25 cellular contexts compared by ENCODE assay signal in genomic region chr1:173222149-173223030, GRCh38. TPM values are rescaled to one million over a fixed set of nuclear protein-coding genes. Genes with fewer than 3 reads are reported as not detected.
A peak's percentile ranks its signal among the peaks of the same experiment; 100 is the strongest.
DNase-seq lines count a peak whose midpoint lies in the region; ATAC-seq, FAIRE-seq and TF ChIP-seq lines count a peak whose summit lies in the region.
"Had no signal": no experiment of that assay in that cellular context is flagged by ENCODE, and none has a peak within 500 bp of the region (broad histone marks: within the 10 kb centered on the region; RNA-seq: fewer than 3 reads in every experiment).

No MANE protein-coding gene starts in this region.

- H3K27me3 ChIP-seq in vagina = no peaks in the 10 kb centered on the region
- H3K27me3 ChIP-seq: BLaER1 treated with 17β-estradiol and CSF1 and Interleukin-3, amounts not matched to agents 10 nM and 100 nM; gastroesophageal sphincter; uterus had no signal

- no peak for DNase-seq in activated T-cell treated with anti-CD3 and anti-CD28 coated beads, Interleukin-2, amount 50 U/mL, for 72 hours
- no peak for DNase-seq in activated T-cell treated with anti-CD3 and anti-CD28 coated beads, Interleukin-2, amount 50 U/mL, for 1 hour
- DNase-seq in GM19239 (ENCODE audit: insufficient read length, low spot score) (no peak), vagina (ENCODE audit: extremely low spot score in 2 of 2) (no peak), type B pancreatic cell (ENCODE audit: extremely low spot score, unreplicated experiment) (no peak), ureter (ENCODE audit: low spot score) (no peak)
- DNase-seq in activated T-helper 1 cell treated with anti-CD3 and anti-CD28 coated beads, Interleukin-12 subunit alpha, Interleukin-12 subunit beta, Interleukin-2, Interleukin-4 antibody, amounts not matched to agents 30 ng/mL and 10 ng/mL and 1 ng/mL, durations not matched to agents 14 hours and 24 hours and 36 hours (ENCODE audit: low spot score) = no peak
- DNase-seq in stimulated activated naive CD8-positive, alpha-beta T cell treated with anti-CD3 and anti-CD28 coated beads, Interleukin-15, amount 100 ng/mL, for 72 hours = peak; percentile 13 to 49
- DNase-seq: ACHN; activated CD4-positive, alpha-beta T cell treated with anti-CD3 and anti-CD28 coated beads for 48 hours; Calu3; effector memory CD4-positive, alpha-beta T cell; HCEC 1CT; islet precursor cell; lower lobe of right lung; NCI-H69; occipital lobe; stimulated activated CD4-positive, alpha-beta T cell treated with anti-CD3 and anti-CD28 coated beads, Interleukin-4, amount 100 ng/mL, for 24 hours; uterus had no signal

- H3K36me3 ChIP-seq in vagina = no peaks in the 10 kb centered on the region
- H3K36me3 ChIP-seq: BLaER1 treated with 17β-estradiol and CSF1 and Interleukin-3, amounts not matched to agents 10 nM and 100 nM; gastroesophageal sphincter; lower lobe of right lung; uterus had no signal

- peaks cover 0 to 4% of the 10 kb centered on the region in 2 donors for H3K9me3 Mint-ChIP-seq in activated T-cell treated with anti-CD3 and anti-CD28 coated beads, Interleukin-2, amount 50 U/mL, for 72 hours
- H3K9me3 Mint-ChIP-seq in activated T-helper 1 cell treated with anti-CD3 and anti-CD28 coated beads, Interleukin-12 subunit alpha, Interleukin-12 subunit beta, Interleukin-2, Interleukin-4 antibody, amounts not matched to agents 30 ng/mL and 10 ng/mL and 1 ng/mL, durations not matched to agents 14 hours and 24 hours and 36 hours = no peaks in the 10 kb centered on the region
- H3K9me3 Mint-ChIP-seq in stimulated activated naive CD8-positive, alpha-beta T cell treated with anti-CD3 and anti-CD28 coated beads, Interleukin-15, amount 100 ng/mL, for 72 hours = no peaks in the 10 kb centered on the region
- H3K9me3 Mint-ChIP-seq in type B pancreatic cell = no peaks in the 10 kb centered on the region

- no peak overlapping the region for H3K27ac Mint-ChIP-seq in activated T-cell treated with anti-CD3 and anti-CD28 coated beads, Interleukin-2, amount 50 U/mL, for 72 hours
- peak overlapping the region; percentile 8 for H3K27ac Mint-ChIP-seq in activated T-helper 1 cell treated with anti-CD3 and anti-CD28 coated beads, Interleukin-12 subunit alpha, Interleukin-12 subunit beta, Interleukin-2, Interleukin-4 antibody, amounts not matched to agents 30 ng/mL and 10 ng/mL and 1 ng/mL, durations not matched to agents 14 hours and 24 hours and 36 hours
- H3K27ac Mint-ChIP-seq in stimulated activated naive CD8-positive, alpha-beta T cell treated with anti-CD3 and anti-CD28 coated beads, Interleukin-15, amount 100 ng/mL, for 72 hours = peak overlapping the region in 1 of 2 donors; percentile 62
- no peak overlapping the region for H3K27ac Mint-ChIP-seq in type B pancreatic cell
- H3K27ac Mint-ChIP-seq: activated naive CD8-positive, alpha-beta T cell had no signal

- H3K4me3 ChIP-seq in vagina = no peak overlapping the region
- H3K4me3 ChIP-seq: BLaER1 treated with 17β-estradiol and CSF1 and Interleukin-3, amounts not matched to agents 10 nM and 100 nM; gastroesophageal sphincter; lower lobe of right lung; uterus had no signal

- peak; percentile 74 to 79 for ATAC-seq in activated T-cell treated with anti-CD3 and anti-CD28 coated beads, Interleukin-2, amount 50 U/mL, for 72 hours (replicated peaks in 1 of 2)
- ATAC-seq in stimulated activated naive CD8-positive, alpha-beta T cell treated with anti-CD3 and anti-CD28 coated beads, Interleukin-15, amount 100 ng/mL, for 72 hours = peak; percentile 93
- ATAC-seq: esophagus mucosa, gastroesophageal sphincter, lower lobe of right lung, Right ventricle myocardium inferior had no signal

- H3K9me3 ChIP-seq in vagina = no peaks in the 10 kb centered on the region
- H3K9me3 ChIP-seq: lower lobe of right lung, uterus had no signal

- TF ChIP-seq CTCF in vagina (IDR thresholded peaks at IDR 0.05) (no peak), type B pancreatic cell (conservative IDR thresholded peaks at IDR 0.05) (no peak)

- H3K36me3 Mint-ChIP-seq in activated T-cell treated with anti-CD3 and anti-CD28 coated beads, Interleukin-2, amount 50 U/mL, for 72 hours (ENCODE audit: insufficient read depth in 2 of 2) = no peaks in the 10 kb centered on the region
- no peaks in the 10 kb centered on the region for H3K36me3 Mint-ChIP-seq in activated T-helper 1 cell treated with anti-CD3 and anti-CD28 coated beads, Interleukin-12 subunit alpha, Interleukin-12 subunit beta, Interleukin-2, Interleukin-4 antibody, amounts not matched to agents 30 ng/mL and 10 ng/mL and 1 ng/mL, durations not matched to agents 14 hours and 24 hours and 36 hours (ENCODE audit: low read depth)
- no peaks in the 10 kb centered on the region for H3K36me3 Mint-ChIP-seq in type B pancreatic cell

- no peaks in the 10 kb centered on the region for H3K4me1 ChIP-seq in vagina
- H3K4me1 ChIP-seq: gastroesophageal sphincter, lower lobe of right lung, uterus had no signal

- H3K4me3 Mint-ChIP-seq in activated T-cell treated with anti-CD3 and anti-CD28 coated beads, Interleukin-2, amount 50 U/mL, for 72 hours = no peak overlapping the region
- H3K4me3 Mint-ChIP-seq in activated T-helper 1 cell treated with anti-CD3 and anti-CD28 coated beads, Interleukin-12 subunit alpha, Interleukin-12 subunit beta, Interleukin-2, Interleukin-4 antibody, amounts not matched to agents 30 ng/mL and 10 ng/mL and 1 ng/mL, durations not matched to agents 14 hours and 24 hours and 36 hours = no peak overlapping the region
- peak overlapping the region in 1 of 2 donors; percentile 38 for H3K4me3 Mint-ChIP-seq in stimulated activated naive CD8-positive, alpha-beta T cell treated with anti-CD3 and anti-CD28 coated beads, Interleukin-15, amount 100 ng/mL, for 72 hours
- no peak overlapping the region for H3K4me3 Mint-ChIP-seq in type B pancreatic cell
- H3K4me3 Mint-ChIP-seq: activated naive CD8-positive, alpha-beta T cell had no signal

- H3K27ac ChIP-seq in vagina = no peak overlapping the region
- H3K27ac ChIP-seq: BLaER1 treated with 17β-estradiol and CSF1 and Interleukin-3, amounts not matched to agents 10 nM and 100 nM; gastroesophageal sphincter; lower lobe of right lung; uterus had no signal

- FAIRE-seq in GM19239 (lab: Jason Lieb, UNC) = peak; percentile 57
- FAIRE-seq: TTC549 had no signal

- H3K27me3 Mint-ChIP-seq in activated T-cell treated with anti-CD3 and anti-CD28 coated beads, Interleukin-2, amount 50 U/mL, for 72 hours (ENCODE audit: low read depth) = peaks cover 11% of the 10 kb centered on the region
- peaks cover 8% of the 10 kb centered on the region for H3K27me3 Mint-ChIP-seq in activated T-helper 1 cell treated with anti-CD3 and anti-CD28 coated beads, Interleukin-12 subunit alpha, Interleukin-12 subunit beta, Interleukin-2, Interleukin-4 antibody, amounts not matched to agents 30 ng/mL and 10 ng/mL and 1 ng/mL, durations not matched to agents 14 hours and 24 hours and 36 hours (ENCODE audit: insufficient read depth)
- H3K27me3 Mint-ChIP-seq in stimulated activated naive CD8-positive, alpha-beta T cell treated with anti-CD3 and anti-CD28 coated beads, Interleukin-15, amount 100 ng/mL, for 72 hours = no peaks in the 10 kb centered on the region
- no peaks in the 10 kb centered on the region for H3K27me3 Mint-ChIP-seq in type B pancreatic cell
- H3K27me3 Mint-ChIP-seq: activated naive CD8-positive, alpha-beta T cell had no signal

- intact Hi-C loops in activated T-helper 1 cell treated with anti-CD3 and anti-CD28 coated beads, Interleukin-12 subunit alpha, Interleukin-12 subunit beta, Interleukin-2, Interleukin-4 antibody, amounts not matched to agents 30 ng/mL and 10 ng/mL and 1 ng/mL, durations not matched to agents 14 hours and 24 hours and 36 hours (cut with micrococcal nuclease) = loop anchor here (1.0 kb wide), 1 partner anchor 15 kb away; the partner anchor contains the start of gene TNFSF4
- intact Hi-C loops in vagina (cut with DNase I) = no loop called here

- H3K4me1 Mint-ChIP-seq in activated T-cell treated with anti-CD3 and anti-CD28 coated beads, Interleukin-2, amount 50 U/mL, for 72 hours (ENCODE audit: low read depth) = peaks cover 18% of the 10 kb centered on the region
- H3K4me1 Mint-ChIP-seq in activated T-helper 1 cell treated with anti-CD3 and anti-CD28 coated beads, Interleukin-12 subunit alpha, Interleukin-12 subunit beta, Interleukin-2, Interleukin-4 antibody, amounts not matched to agents 30 ng/mL and 10 ng/mL and 1 ng/mL, durations not matched to agents 14 hours and 24 hours and 36 hours (ENCODE audit: low read depth) = peaks cover 15% of the 10 kb centered on the region
- peaks cover 36% of the 10 kb centered on the region for H3K4me1 Mint-ChIP-seq in stimulated activated naive CD8-positive, alpha-beta T cell treated with anti-CD3 and anti-CD28 coated beads, Interleukin-15, amount 100 ng/mL, for 72 hours
- H3K4me1 Mint-ChIP-seq in type B pancreatic cell (ENCODE audit: unreplicated experiment) = no peaks in the 10 kb centered on the region

- TF ChIP-seq POLR2A in vagina (IDR thresholded peaks at IDR 0.05) = no peak

RNA-seq across cellular contexts. Expression of gene TNFSF4, which starts 15.3 kb away (rescaled TPM):
- total RNA-seq in activated T-cell treated with anti-CD3 and anti-CD28 coated beads, Interleukin-2, amount 50 U/mL, for 72 hours = 1 to 10 TPM; 2.0 to 2.4 TPM
- 2.6 and 3.1 TPM in 2 replicates for total RNA-seq in activated T-helper 1 cell treated with anti-CD3 and anti-CD28 coated beads, Interleukin-12 subunit alpha, Interleukin-12 subunit beta, Interleukin-2, Interleukin-4 antibody, amounts not matched to agents 30 ng/mL and 10 ng/mL and 1 ng/mL, durations not matched to agents 14 hours and 24 hours and 36 hours
- total RNA-seq in vagina (0.74 TPM), type B pancreatic cell (ENCODE audit: low replicate concordance) (0.58 and 0.93 TPM in 2 replicates), ureter (0.52 TPM)

Comparison
In these comparisons a context has a peak if more than half of its experiments do, and no peak if none do; other contexts are left out.
1. DNase-seq: peak in stimulated activated naive CD8-positive, alpha-beta T cell treated with anti-CD3 and anti-CD28 coated beads, Interleukin-15, amount 100 ng/mL, for 72 hours (2 of 2); none in activated T-cell treated with anti-CD3 and anti-CD28 coated beads, Interleukin-2, amount 50 U/mL, for 72 hours (0 of 2), activated T-cell treated with anti-CD3 and anti-CD28 coated beads, Interleukin-2, amount 50 U/mL, for 1 hour (single experiment), GM19239 (single experiment), activated T-helper 1 cell treated with anti-CD3 and anti-CD28 coated beads, Interleukin-12 subunit alpha, Interleukin-12 subunit beta, Interleukin-2, Interleukin-4 antibody, amounts not matched to agents 30 ng/mL and 10 ng/mL and 1 ng/mL, durations not matched to agents 14 hours and 24 hours and 36 hours (single experiment), vagina (0 of 2), type B pancreatic cell (single experiment) and ureter (single experiment).